12 cellular contexts compared by ENCODE assay signal in the genomic region with DNA sequence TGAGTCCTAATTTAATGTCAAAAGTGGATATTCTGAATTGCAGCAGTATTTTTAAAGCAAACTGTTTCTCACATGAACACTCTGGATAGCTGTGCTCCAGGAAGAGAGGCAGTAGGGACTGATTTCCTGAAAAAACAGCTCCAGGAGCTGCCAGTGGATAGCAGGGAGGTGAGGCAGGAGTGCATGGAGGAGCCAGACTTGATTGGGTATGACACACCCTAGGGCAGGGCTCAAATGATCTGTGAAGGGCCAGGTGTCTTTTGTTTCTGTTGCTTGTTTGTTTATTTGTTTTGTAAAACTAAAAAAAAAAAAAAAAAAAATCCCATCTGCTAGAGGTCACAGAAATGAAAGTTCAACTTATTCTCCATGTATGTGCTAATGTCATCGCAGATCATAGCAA.
A peak's percentile ranks its signal among the peaks of the same experiment; 100 is the strongest.
DNase-seq lines count a peak whose midpoint lies in the region; ATAC-seq, FAIRE-seq and TF ChIP-seq lines count a peak whose summit lies in the region.
"Had no signal": no experiment of that assay in that cellular context is flagged by ENCODE, and none has a peak within 500 bp of the region (broad histone marks: within the 10 kb centered on the region; RNA-seq: fewer than 3 reads in every experiment).

No MANE protein-coding gene starts in this region.

- FAIRE-seq in endothelial cell of umbilical vein (lab: Jason Lieb, UNC), result peak; percentile 47

- no peak for TF ChIP-seq POLR2A in endothelial cell of umbilical vein (IDR thresholded peaks at IDR 0.05; ENCODE audit: low read depth, low read length)

- POLR2A ChIA-PET in endothelial cell of umbilical vein (lab: Charles Lee), result no interaction called here

- DNase-seq in ELR (ENCODE audit: low read depth) (peak; percentile 31), NCI-H69 (lab: John Stamatoyannopoulos, UW) (peak; percentile 85), endothelial cell of umbilical vein (ENCODE audit: low read depth, low spot score) (peak; percentile 59), epidermal melanocyte (ENCODE audit: insufficient read length, low spot score) (no peak), RPMI8226 (no peak), NCI-H1092 (lab: John Stamatoyannopoulos, UW) (no peak)
- DNase-seq: activated CD4-positive, alpha-beta T cell treated with anti-CD3 and anti-CD28 coated beads for 48 hours; effector CD4-positive, alpha-beta T cell; stimulated activated CD4-positive, alpha-beta T cell treated with anti-CD3 and anti-CD28 coated beads, Interleukin-1b, Interleukin-23, amount 100 ng/mL, for 48 hours had no signal

- H3K79me2 ChIP-seq in endothelial cell of umbilical vein (ENCODE audit: control insufficient read depth, insufficient read depth, low read length), result no peaks in the 10 kb centered on the region

- H3K36me3 ChIP-seq in endothelial cell of umbilical vein (ENCODE audit: control insufficient read depth in 2 of 2, extremely low read depth in 1 of 2, insufficient read depth in 2 of 2, low read length in 2 of 2), result no peaks in the 10 kb centered on the region
- no peaks in the 10 kb centered on the region for H3K36me3 ChIP-seq in skeletal muscle satellite cell (ENCODE audit: insufficient read depth, low read length)
- H3K36me3 ChIP-seq: thoracic aorta had no signal

- H3K9me3 ChIP-seq in endothelial cell of umbilical vein (replicated peaks; ENCODE audit: control insufficient read depth, insufficient read depth, low read length) (no peaks in the 10 kb centered on the region), skeletal muscle satellite cell (replicated peaks; ENCODE audit: low read length) (no peaks in the 10 kb centered on the region)
- H3K9me3 ChIP-seq: thoracic aorta had no signal

- intact Hi-C loops in endothelial cell of umbilical vein (cut with micrococcal nuclease), result loop anchor here (2.0 kb wide), 1 partner anchor 125 kb away; no protein-coding TSS in a partner anchor

- CTCF ChIA-PET in endothelial cell of umbilical vein (lab: Charles Lee), result interaction anchor here (2.0 kb wide), 1 partner anchor 48 kb away, joined by 6 read pairs; no protein-coding TSS in a partner anchor

- H3K4me1 ChIP-seq in endothelial cell of umbilical vein (ENCODE audit: control insufficient read depth, extremely low read depth, insufficient read depth, low read length) (peaks cover 54% of the 10 kb centered on the region), skeletal muscle satellite cell (ENCODE audit: control insufficient read depth, insufficient read depth, low read length) (peaks cover 64% of the 10 kb centered on the region)

- H3K4me3 ChIP-seq in endothelial cell of umbilical vein (replicated peaks in 1 of 3; ENCODE audit: insufficient read depth in 1 of 3, low read depth in 1 of 3, low read length in 3 of 3) (no peak overlapping the region), skeletal muscle satellite cell (ENCODE audit: low read length) (no peak overlapping the region)
- H3K4me3 ChIP-seq: thoracic aorta had no signal

- no peak overlapping the region for H2AFZ ChIP-seq in endothelial cell of umbilical vein (ENCODE audit: low read depth, low read length)

- dilution Hi-C loops in endothelial cell of umbilical vein (cut with MboI; ENCODE audit: extremely low pct_ligation_motif_present, low sequenced_read_pairs), result no loop called here

- H3K27ac ChIP-seq in endothelial cell of umbilical vein (ENCODE audit: insufficient read depth, low read depth, low read length), result peak overlapping the region; percentile 96
- H3K27ac ChIP-seq: thoracic aorta had no signal

- no peak for ATAC-seq in HG03354 (IDR thresholded peaks at IDR 0.05; ENCODE audit: poor library complexity, severe bottlenecking, unreplicated experiment)

- BruUV-seq in endothelial cell of umbilical vein (replicated peaks; lab: Mats Ljungman, UMichigan), result no TSS peak

- no peaks in the 10 kb centered on the region for H4K20me1 ChIP-seq in endothelial cell of umbilical vein (replicated peaks; ENCODE audit: control insufficient read depth, extremely low read depth, insufficient read depth, low read length)

- H3K4me2 ChIP-seq in endothelial cell of umbilical vein (ENCODE audit: insufficient read depth, low read length) (peak overlapping the region; percentile 73), skeletal muscle satellite cell (ENCODE audit: low read length) (peak overlapping the region; percentile 45)

- TF ChIP-seq CTCF in endothelial cell of umbilical vein (IDR thresholded peaks at IDR 0.05; ENCODE audit: extremely low read depth in 1 of 2, insufficient read depth in 1 of 2, low read depth in 1 of 2, low read length in 2 of 2), result no peak

- H3K27me3 ChIP-seq in endothelial cell of umbilical vein (ENCODE audit: control insufficient read depth in 2 of 2, insufficient read depth in 2 of 2, low read length in 2 of 2) (no peaks in the 10 kb centered on the region), skeletal muscle satellite cell (ENCODE audit: control insufficient read depth, insufficient read depth, low read length) (no peaks in the 10 kb centered on the region)

- no peaks in the 10 kb centered on the region for H3K9me1 ChIP-seq in endothelial cell of umbilical vein (replicated peaks; ENCODE audit: control insufficient read depth, extremely low read depth, insufficient read depth, low read length)

- H3K9ac ChIP-seq in endothelial cell of umbilical vein (replicated peaks; ENCODE audit: extremely low read depth, insufficient read depth, low read length) (peak overlapping the region; percentile 32), skeletal muscle satellite cell (ENCODE audit: low read depth, low read length) (peak overlapping the region; percentile 61)

TF ChIP-seq in endothelial cell of umbilical vein, 7 proteins besides CTCF, POLR2A, EP300 and RAD21:
- no peak for TF ChIP-seq MYC (IDR thresholded peaks at IDR 0.05; ENCODE audit: low read depth, low read length)
- TF ChIP-seq JUN (IDR thresholded peaks at IDR 0.05; ENCODE audit: borderline replicate concordance, insufficient read depth, insufficient read length, low read depth), result no peak
- TF ChIP-seq, protein P1, sequence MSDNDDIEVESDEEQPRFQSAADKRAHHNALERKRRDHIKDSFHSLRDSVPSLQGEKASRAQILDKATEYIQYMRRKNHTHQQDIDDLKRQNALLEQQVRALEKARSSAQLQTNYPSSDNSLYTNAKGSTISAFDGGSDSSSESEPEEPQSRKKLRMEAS (IDR thresholded peaks at IDR 0.05; ENCODE audit: insufficient read depth, insufficient read length), result no peak
- no peak for TF ChIP-seq EZH2 (IDR thresholded peaks at IDR 0.05; ENCODE audit: borderline replicate concordance, low read depth, low read length, severe bottlenecking)
- TF ChIP-seq FOS (IDR thresholded peaks at IDR 0.05; ENCODE audit: borderline replicate concordance, insufficient read depth, low read length), result no peak
- TF ChIP-seq POLR2AphosphoS5 (IDR thresholded peaks at IDR 0.05; ENCODE audit: insufficient read depth, low read depth, low read length), result no peak
- TF ChIP-seq GATA2 (IDR thresholded peaks at IDR 0.05; ENCODE audit: insufficient read depth, insufficient read length, low read depth, low read length), result no peak

Comparison
In these comparisons a context has a peak if more than half of its experiments do, and no peak if none do; other contexts are left out.
1. DNase-seq: peak in ELR (single experiment), NCI-H69 (single experiment) and endothelial cell of umbilical vein (single experiment); none in epidermal melanocyte (single experiment), RPMI8226 (single experiment) and NCI-H1092 (single experiment).